ENCODE assay signal across 1 cellular context in genomic region chr11:126357055-126357962, GRCh38.
TF ChIP-seq lines count a peak whose summit lies in the region.

No MANE protein-coding gene starts in this region.

TF ChIP-seq in K562, 482 proteins besides CTCF, POLR2A, EP300 and RAD21:
- TF ChIP-seq ZFP30 (CRISPR knock-in tag; IDR thresholded peaks at IDR 0.05; ENCODE audit: borderline replicate concordance): no peak
- no peak for TF ChIP-seq MAFK (IDR thresholded peaks at IDR 0.05; ENCODE audit: low read length)
- no peak for TF ChIP-seq FOXK1 (CRISPR knock-in tag; IDR thresholded peaks at IDR 0.05; ENCODE audit: borderline replicate concordance)
- TF ChIP-seq NFATC3 (IDR thresholded peaks at IDR 0.05): no peak
- no peak for TF ChIP-seq USF1 (CRISPR knock-in tag; IDR thresholded peaks at IDR 0.05)
- no peak for TF ChIP-seq SMARCE1 (IDR thresholded peaks at IDR 0.05)
- TF ChIP-seq HNRNPK (IDR thresholded peaks at IDR 0.05; ENCODE audit: low read depth, low read length, poor library complexity, severe bottlenecking): no peak
- no peak for TF ChIP-seq HES1 (IDR thresholded peaks at IDR 0.05; ENCODE audit: low read depth)
- TF ChIP-seq ZNF197 (CRISPR knock-in tag; IDR thresholded peaks at IDR 0.05; ENCODE audit: low read depth): no peak
- no peak for TF ChIP-seq ZNF398 (CRISPR knock-in tag; IDR thresholded peaks at IDR 0.05)
- no peak for TF ChIP-seq TRIM25 (IDR thresholded peaks at IDR 0.05; ENCODE audit: borderline replicate concordance)
- no peak for TF ChIP-seq ZNF408 (CRISPR knock-in tag; IDR thresholded peaks at IDR 0.05; ENCODE audit: low read depth)
- no peak for TF ChIP-seq NFE2L1 (tag; IDR thresholded peaks at IDR 0.05; ENCODE audit: borderline replicate concordance, low read depth)
- TF ChIP-seq FIP1L1 (IDR thresholded peaks at IDR 0.05; ENCODE audit: low read depth, low read length, poor library complexity, severe bottlenecking): no peak
- TF ChIP-seq ZNF740 (CRISPR knock-in tag; IDR thresholded peaks at IDR 0.05): no peak
- no peak for TF ChIP-seq ZNF740 (tag; IDR thresholded peaks at IDR 0.05)
- TF ChIP-seq ZNF551 (CRISPR knock-in tag; IDR thresholded peaks at IDR 0.05): no peak
- no peak for TF ChIP-seq ZNF121 (CRISPR knock-in tag; conservative IDR thresholded peaks at IDR 0.05)
- no peak for TF ChIP-seq ZNF23 (CRISPR knock-in tag; IDR thresholded peaks at IDR 0.05)
- no peak for TF ChIP-seq DEAF1 (CRISPR knock-in tag; IDR thresholded peaks at IDR 0.05)
